Comparison of ENCODE assay signal across 6 cellular contexts in the genomic region with DNA sequence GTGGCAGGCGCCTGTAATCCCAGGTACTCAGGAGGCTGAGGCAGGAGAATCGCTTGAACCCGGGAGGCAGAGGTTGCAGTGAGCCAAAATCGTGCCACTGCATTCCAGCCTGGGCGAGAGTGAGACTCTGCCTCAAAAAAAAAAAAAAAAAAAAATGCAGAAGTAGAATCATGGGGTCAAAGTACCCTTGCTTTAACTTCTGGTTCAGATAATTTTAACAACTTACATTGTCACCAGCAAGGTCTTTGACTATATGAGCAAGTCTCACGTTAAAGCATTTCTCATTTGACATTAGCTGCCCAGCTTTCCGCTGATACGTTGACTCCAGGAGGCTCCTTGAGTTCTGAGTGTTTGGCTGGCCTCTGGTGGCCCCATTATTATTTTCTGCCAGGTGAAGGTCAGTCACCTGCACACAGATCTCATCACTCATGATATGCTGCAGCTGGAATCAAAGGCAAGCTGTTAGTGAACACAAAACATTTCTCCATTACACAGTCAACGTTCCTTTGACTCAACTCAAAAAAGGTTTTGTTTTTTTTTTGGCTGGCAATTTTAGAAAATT. TPM values are rescaled to one million over a fixed set of nuclear protein-coding genes. Genes with fewer than 3 reads are reported as not detected.
"Had no signal": no experiment of that assay in that cellular context is flagged by ENCODE, and none has a peak within 500 bp of the region (broad histone marks: within the 10 kb centered on the region; RNA-seq: fewer than 3 reads in every experiment).

No MANE protein-coding gene starts in this region.

RNA-seq across cellular contexts. Expression of a gene that starts 32.3 kb away (rescaled TPM):
- total RNA-seq: chondrocyte, esophagus squamous epithelium, omental fat pad, sigmoid colon, skeletal muscle tissue, urinary bladder had no signal
